ENCODE assay signal across 14 cellular contexts in the genomic region with DNA sequence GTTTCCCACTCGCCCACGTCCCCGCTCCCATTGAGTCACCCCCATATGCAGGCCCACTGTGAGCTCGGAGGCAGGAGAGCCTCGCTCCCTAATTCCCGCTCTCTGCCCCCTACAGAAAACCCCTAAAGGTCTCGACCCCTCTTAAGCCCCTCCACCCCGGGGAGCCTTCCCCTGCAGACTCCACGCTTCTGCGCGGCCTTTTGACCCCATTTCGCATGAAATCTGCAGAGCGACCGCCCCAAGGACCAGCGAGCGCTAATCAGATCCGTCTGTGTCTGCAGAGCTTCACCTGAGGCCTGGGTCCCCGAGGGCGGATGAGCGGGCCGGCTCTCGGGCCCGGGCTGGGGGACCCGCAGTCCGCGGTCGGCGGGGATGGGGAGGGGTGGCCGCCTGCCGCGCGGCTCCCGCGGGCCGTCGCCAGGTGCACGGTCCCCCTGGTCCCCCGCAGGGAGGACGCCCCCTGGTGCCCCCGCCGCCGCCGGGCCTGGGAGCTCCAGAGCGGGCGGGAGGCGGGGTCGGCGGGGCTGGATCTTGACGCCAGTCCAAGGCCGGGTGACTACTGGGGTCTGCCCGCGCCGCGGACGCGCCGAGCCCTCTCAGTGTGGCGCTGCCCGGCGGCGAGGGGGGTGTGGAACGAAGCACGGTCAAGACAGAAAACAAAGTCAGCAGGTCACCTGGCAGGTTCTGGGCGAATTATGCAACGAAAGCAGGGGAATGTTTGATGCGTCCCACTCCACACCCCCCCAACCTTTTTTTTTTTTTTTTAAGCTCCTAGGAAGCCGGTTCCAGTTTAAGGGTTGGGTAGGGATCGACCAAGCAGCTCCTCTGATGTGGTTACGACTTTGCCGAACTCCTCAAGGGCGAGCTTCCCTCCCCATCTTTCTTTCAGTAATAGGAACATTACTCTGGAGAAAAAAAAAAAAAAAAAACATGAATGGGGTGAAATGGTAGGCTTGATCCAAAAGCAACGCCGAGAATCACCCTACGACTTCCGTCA. TPM values are rescaled to one million over a fixed set of nuclear protein-coding genes. Genes with fewer than 3 reads are reported as not detected.
DNase-seq lines count a peak whose midpoint lies in the region; ATAC-seq, FAIRE-seq and TF ChIP-seq lines count a peak whose summit lies in the region.
"Had no signal": no experiment of that assay in that cellular context is flagged by ENCODE, and none has a peak within 500 bp of the region (broad histone marks: within the 10 kb centered on the region; RNA-seq: fewer than 3 reads in every experiment).

No MANE protein-coding gene starts in this region.

- no peak for TF ChIP-seq CTCF in brain microvascular endothelial cell (IDR thresholded peaks at IDR 0.05; ENCODE audit: low read depth, low read length, missing control alignments)
- no peak for TF ChIP-seq CTCF in natural killer cell (IDR thresholded peaks at IDR 0.05)

- H3K27ac Mint-ChIP-seq in natural killer cell, result no peak overlapping the region
- H3K27ac Mint-ChIP-seq: activated CD8-positive, alpha-beta memory T cell treated with anti-CD3 and anti-CD28 coated beads, Interleukin-2, amount 10 ng/mL, durations not matched to agents 7 days and 5 days; naive thymus-derived CD4-positive, alpha-beta T cell; T-cell had no signal

- H3K36me3 ChIP-seq in HUES48 (ENCODE audit: control insufficient read depth, insufficient read depth, low read length) (peaks cover 25% of the 10 kb centered on the region), brain microvascular endothelial cell (replicated peaks) (no peaks in the 10 kb centered on the region), small intestine (ENCODE audit: control insufficient read depth in 2 of 2, insufficient read depth in 2 of 2, low read length in 2 of 2) (no peaks in the 10 kb centered on the region)
- H3K36me3 ChIP-seq: MG63 had no signal

- peak; percentile 83 for ATAC-seq in left lobe of liver
- ATAC-seq in HG03025 (IDR thresholded peaks at IDR 0.05; ENCODE audit: low FRiP score, unreplicated experiment), result no peak
- no peak for ATAC-seq in HG03342 (IDR thresholded peaks at IDR 0.05; ENCODE audit: unreplicated experiment)
- no peak for ATAC-seq in natural killer cell
- ATAC-seq: activated CD8-positive, alpha-beta memory T cell treated with anti-CD3 and anti-CD28 coated beads, Interleukin-2, amount 10 ng/mL, durations not matched to agents 7 days and 5 days; naive thymus-derived CD4-positive, alpha-beta T cell; T-cell had no signal

- H3K4me1 Mint-ChIP-seq in natural killer cell, result no peaks in the 10 kb centered on the region
- H3K4me1 Mint-ChIP-seq: activated CD8-positive, alpha-beta memory T cell treated with anti-CD3 and anti-CD28 coated beads, Interleukin-2, amount 10 ng/mL, durations not matched to agents 7 days and 5 days; T-cell had no signal

- H3K27ac ChIP-seq in HUES48 (ENCODE audit: low read depth, low read length), result no peak overlapping the region
- H3K27ac ChIP-seq in brain microvascular endothelial cell, result no peak overlapping the region
- no peak overlapping the region for H3K27ac ChIP-seq in small intestine (ENCODE audit: low read depth in 1 of 2, low read length in 1 of 2)

- H3K4me1 ChIP-seq in HUES48 (ENCODE audit: control insufficient read depth, insufficient read depth, low read length) (peaks cover 69% of the 10 kb centered on the region), small intestine (ENCODE audit: control insufficient read depth in 2 of 2, insufficient read depth in 1 of 2, low read depth in 1 of 2, low read length in 1 of 2) (no peaks in the 10 kb centered on the region)

- H3K9ac ChIP-seq in HUES48 (ENCODE audit: low read depth, low read length), result no peak overlapping the region

- in situ Hi-C loops in brain microvascular endothelial cell (cut with HindIII; ENCODE audit: low pct_ligation_motif_present, low sequenced_read_pairs), result no loop called here

- no peaks in the 10 kb centered on the region for H3K9me3 Mint-ChIP-seq in natural killer cell
- H3K9me3 Mint-ChIP-seq: T-cell had no signal

- no peak for DNase-seq in brain microvascular endothelial cell
- DNase-seq in left lobe of liver (ENCODE audit: low spot score), result peak; percentile 52
- no peak for DNase-seq in small intestine
- no peak for DNase-seq in NAMALWA (ENCODE audit: low spot score)
- DNase-seq in natural killer cell, result no peak
- DNase-seq: activated CD8-positive, alpha-beta memory T cell treated with anti-CD3 and anti-CD28 coated beads, Interleukin-2, amount 10 ng/mL, durations not matched to agents 7 days and 5 days; DMS79; MG63; naive thymus-derived CD4-positive, alpha-beta T cell; T-cell had no signal

- no peak overlapping the region for H3K4me3 Mint-ChIP-seq in natural killer cell
- H3K4me3 Mint-ChIP-seq: activated CD8-positive, alpha-beta memory T cell treated with anti-CD3 and anti-CD28 coated beads, Interleukin-2, amount 10 ng/mL, durations not matched to agents 7 days and 5 days; T-cell had no signal

- WGBS in small intestine, 3 donors, result 17 to 34% (median 26%) methylated on average over 57 to 75 of the region's 75 CpGs

- peaks cover 21 to 47% of the 10 kb centered on the region in 2 donors for H3K27me3 Mint-ChIP-seq in natural killer cell (ENCODE audit: low read depth in 2 of 2)

- peaks cover 11% of the 10 kb centered on the region for H3K36me3 Mint-ChIP-seq in natural killer cell
- H3K36me3 Mint-ChIP-seq: activated CD8-positive, alpha-beta memory T cell treated with anti-CD3 and anti-CD28 coated beads, Interleukin-2, amount 10 ng/mL, durations not matched to agents 7 days and 5 days; naive thymus-derived CD4-positive, alpha-beta T cell; T-cell had no signal

- no peaks in the 10 kb centered on the region for H3K9me3 ChIP-seq in HUES48 (ENCODE audit: control insufficient read depth, insufficient read depth, low read length)
- H3K9me3 ChIP-seq in small intestine (ENCODE audit: control insufficient read depth, low read depth), result no peaks in the 10 kb centered on the region
- H3K9me3 ChIP-seq: MG63 had no signal

- peaks cover 79% of the 10 kb centered on the region for H3K27me3 ChIP-seq in HUES48 (ENCODE audit: control insufficient read depth, insufficient read depth, low read length)
- H3K27me3 ChIP-seq in brain microvascular endothelial cell (replicated peaks), result peaks cover 19% of the 10 kb centered on the region
- peaks cover 0 to 9% of the 10 kb centered on the region in 2 donors for H3K27me3 ChIP-seq in small intestine (ENCODE audit: control insufficient read depth in 2 of 2, insufficient read depth in 2 of 2, low read length in 2 of 2)
- H3K27me3 ChIP-seq: MG63 had no signal

- FAIRE-seq in small intestine (lab: Jason Lieb, UNC), result no peak
- FAIRE-seq: frontal cortex had no signal

- H3K4me3 ChIP-seq in HUES48 (ENCODE audit: low read depth, low read length), result peak overlapping the region; percentile 65
- peak overlapping the region; percentile 20 for H3K4me3 ChIP-seq in brain microvascular endothelial cell (ENCODE audit: low read depth, low read length)
- peak overlapping the region; percentile 12 to 51 for H3K4me3 ChIP-seq in small intestine (ENCODE audit: low read depth in 1 of 2, low read length in 2 of 2)
- H3K4me3 ChIP-seq: MG63 had no signal

- intact Hi-C loops in natural killer cell (cut with micrococcal nuclease), result no loop called here

RNA-seq across cellular contexts. Expression of a gene that starts 9.9 kb away (rescaled TPM):
- total RNA-seq in left lobe of liver (2.5 TPM), natural killer cell (under 1 TPM in 1 of 3 donors, not detected in 2; 0.45 TPM)
- polyA plus RNA-seq in small intestine, result 10 to 100 TPM in 1 of 3 donors, 1 to 10 TPM in 2; 1.6 to 11.7 (median 4.3) TPM
